Comparison of ENCODE assay signal across 24 cellular contexts in genomic region chr6:50390416-50390815, GRCh38.
"Had no signal": no experiment of that assay in that cellular context is flagged by ENCODE, and none has a peak within 500 bp of the region (broad histone marks: within the 10 kb centered on the region; RNA-seq: fewer than 3 reads in every experiment).

No MANE protein-coding gene starts in this region.

- ATAC-seq: left colon; left lung; lower lobe of right lung; naive thymus-derived CD8-positive, alpha-beta T cell; sciatic nerve; stimulated activated memory B cell treated with anti-CD40 and anti-IgM and Interleukin-4, amounts not matched to agents 10 μg/mL and 1 μg/mL and 100 μg/mL, for 72 hours; stimulated activated naive CD8-positive, alpha-beta T cell treated with anti-CD3 and anti-CD28 coated beads, Interleukin-15, amount 100 ng/mL, for 72 hours had no signal

- DNase-seq: hypothalamus; immature natural killer cell; kidney; left colon; left lung; lower lobe of right lung; mammary epithelial cell; mesenchymal stem cell; naive thymus-derived CD8-positive, alpha-beta T cell; occipital lobe; ovary; spleen; stimulated activated CD4-positive, alpha-beta T cell treated with anti-CD3 and anti-CD28 coated beads, Interleukin-4, amount 100 ng/mL, for 4 hours; stimulated activated CD8-positive, alpha-beta memory T cell treated with anti-CD3 and anti-CD28 coated beads, Interleukin-4, amount 100 ng/mL, for 48 hours; stimulated activated naive CD4-positive, alpha-beta T cell treated with Interleukin-2 at 50 U/mL for 16 hours; stimulated activated naive CD8-positive, alpha-beta T cell treated with anti-CD3 and anti-CD28 coated beads, Interleukin-15, amount 100 ng/mL, for 72 hours; substantia nigra; uterus had no signal

- H3K27ac ChIP-seq: left lung, lower lobe of right lung, neutrophil, ovary, right atrium auricular region, skin epidermis, spleen, tibial nerve, uterus had no signal
